In genomic region chr6:78746457-78746856, GRCh38 we compare ENCODE assay signal across 28 cellular contexts.
DNase-seq lines count a peak whose midpoint lies in the region; ATAC-seq and TF ChIP-seq lines count a peak whose summit lies in the region.
"Had no signal": no experiment of that assay in that cellular context is flagged by ENCODE, and none has a peak within 500 bp of the region (broad histone marks: within the 10 kb centered on the region; RNA-seq: fewer than 3 reads in every experiment).

No MANE protein-coding gene starts in this region.

- peaks cover 21% of the 10 kb centered on the region for H3K9me3 Mint-ChIP-seq in activated CD8-positive, alpha-beta T cell treated with anti-CD3 and anti-CD28 coated beads for 36 hours

- no peaks in the 10 kb centered on the region for H3K4me1 Mint-ChIP-seq in activated CD8-positive, alpha-beta T cell treated with anti-CD3 and anti-CD28 coated beads for 36 hours (ENCODE audit: low read depth)
- H3K4me1 Mint-ChIP-seq: activated CD4-positive, alpha-beta T cell treated with anti-CD3 and anti-CD28 coated beads, Interleukin-2, amount 10 ng/mL, durations not matched to agents 24 days and 14 days; activated CD8-positive, alpha-beta memory T cell treated with anti-CD3 and anti-CD28 coated beads, Interleukin-2, amount 10 ng/mL, durations not matched to agents 7 days and 5 days; CD14-positive monocyte; nephron progenitor cell had no signal

- intact Hi-C loops in activated CD8-positive, alpha-beta T cell treated with anti-CD3 and anti-CD28 coated beads for 36 hours (cut with micrococcal nuclease) = no loop called here
- intact Hi-C loops in heart left ventricle (cut with DNase I) = no loop called here

- H3K4me3 Mint-ChIP-seq in activated CD8-positive, alpha-beta T cell treated with anti-CD3 and anti-CD28 coated beads for 36 hours = no peak overlapping the region
- H3K4me3 Mint-ChIP-seq: activated CD4-positive, alpha-beta T cell treated with anti-CD3 and anti-CD28 coated beads, Interleukin-2, amount 10 ng/mL, durations not matched to agents 24 days and 14 days; activated CD8-positive, alpha-beta memory T cell treated with anti-CD3 and anti-CD28 coated beads, Interleukin-2, amount 10 ng/mL, durations not matched to agents 7 days and 5 days; activated naive CD4-positive, alpha-beta T cell treated with anti-CD3 and anti-CD28 coated beads for 36 hours; CD14-positive monocyte; nephron progenitor cell; T-helper 2 cell treated with Interferon-gamma antibody and Interleukin-4, amounts not matched to agents 5 μg/mL and 100 μg/mL, for 36 hours had no signal

- no peak for TF ChIP-seq POLR2A in heart left ventricle (IDR thresholded peaks at IDR 0.05)

- H3K27ac Mint-ChIP-seq in activated CD8-positive, alpha-beta T cell treated with anti-CD3 and anti-CD28 coated beads for 36 hours = no peak overlapping the region
- H3K27ac Mint-ChIP-seq: activated CD4-positive, alpha-beta T cell treated with anti-CD3 and anti-CD28 coated beads, Interleukin-2, amount 10 ng/mL, durations not matched to agents 24 days and 14 days; activated CD8-positive, alpha-beta memory T cell treated with anti-CD3 and anti-CD28 coated beads, Interleukin-2, amount 10 ng/mL, durations not matched to agents 7 days and 5 days; activated naive CD4-positive, alpha-beta T cell treated with anti-CD3 and anti-CD28 coated beads for 36 hours; CD14-positive monocyte; nephron progenitor cell; T-helper 2 cell treated with Interferon-gamma antibody and Interleukin-4, amounts not matched to agents 5 μg/mL and 100 μg/mL, for 36 hours had no signal

- peak overlapping the region; percentile 16; the same call in 1 of the 2 replicates for H3K27ac ChIP-seq in ACC112 (ENCODE audit: low read depth, low read length)
- H3K27ac ChIP-seq in heart left ventricle = no peak overlapping the region
- H3K27ac ChIP-seq in MM.1S (ENCODE audit: low read length) = no peak overlapping the region
- H3K27ac ChIP-seq: KMS-11, pancreas, right atrium auricular region, RWPE1, thoracic aorta, vagina, VCaP had no signal

- H3K9me2 ChIP-seq in MM.1S (replicated peaks; ENCODE audit: insufficient read depth, low read length) = no peaks in the 10 kb centered on the region

- H3K79me2 ChIP-seq in ACC112 (ENCODE audit: control insufficient read depth, insufficient read depth, low read length, unreplicated experiment) (no peaks in the 10 kb centered on the region), MM.1S (ENCODE audit: low read length) (no peaks in the 10 kb centered on the region)

- no peaks in the 10 kb centered on the region for H3K27me3 Mint-ChIP-seq in activated CD8-positive, alpha-beta T cell treated with anti-CD3 and anti-CD28 coated beads for 36 hours
- H3K27me3 Mint-ChIP-seq: activated CD4-positive, alpha-beta T cell treated with anti-CD3 and anti-CD28 coated beads, Interleukin-2, amount 10 ng/mL, durations not matched to agents 24 days and 14 days; activated CD8-positive, alpha-beta memory T cell treated with anti-CD3 and anti-CD28 coated beads, Interleukin-2, amount 10 ng/mL, durations not matched to agents 7 days and 5 days had no signal

- H2AFZ ChIP-seq in ACC112 (ENCODE audit: low read length, unreplicated experiment) (peak overlapping the region; percentile 81), MM.1S (ENCODE audit: low read length) (no peak overlapping the region)

- POLR2A ChIA-PET in activated CD8-positive, alpha-beta T cell treated with anti-CD3 and anti-CD28 coated beads for 36 hours (lab: Charles Lee) = no interaction called here

- CTCF ChIA-PET in activated CD8-positive, alpha-beta T cell treated with anti-CD3 and anti-CD28 coated beads for 36 hours (lab: Charles Lee) = no interaction called here

- DNase-seq in HFF-Myc (ENCODE audit: extremely low read depth, low read depth) = peak; percentile 35
- DNase-seq in amniotic stem cell (lab: John Stamatoyannopoulos, UW) = peak; percentile 17
- DNase-seq in fibroblast of the aortic adventitia (ENCODE audit: low read depth) = peak; percentile 86
- no peak for DNase-seq in activated CD8-positive, alpha-beta T cell treated with anti-CD3 and anti-CD28 coated beads for 36 hours
- no peak for DNase-seq in heart left ventricle
- DNase-seq in MM.1S = no peak
- DNase-seq in NCI-H1436 (lab: John Stamatoyannopoulos, UW) = no peak
- DNase-seq: activated CD4-positive, alpha-beta T cell treated with anti-CD3 and anti-CD28 coated beads, Interleukin-2, amount 10 ng/mL, durations not matched to agents 24 days and 14 days; activated CD8-positive, alpha-beta memory T cell treated with anti-CD3 and anti-CD28 coated beads, Interleukin-2, amount 10 ng/mL, durations not matched to agents 7 days and 5 days; activated naive CD4-positive, alpha-beta T cell treated with anti-CD3 and anti-CD28 coated beads for 36 hours; amygdala; cortex of kidney; hippocampal formation; left ventricle myocardium superior; NCI-H187; NCI-H526 treated with DMSO at 0.1 percent for 48 hours; nephron progenitor cell; pancreas; stimulated activated naive CD4-positive, alpha-beta T cell treated with Interleukin-2 at 50 U/mL for 16 hours had no signal

- H3K36me3 ChIP-seq in ACC112 (ENCODE audit: insufficient read depth, low read length) = no peaks in the 10 kb centered on the region
- no peaks in the 10 kb centered on the region for H3K36me3 ChIP-seq in heart left ventricle
- H3K36me3 ChIP-seq in MM.1S (replicated peaks; ENCODE audit: insufficient read depth, low read length) = no peaks in the 10 kb centered on the region
- H3K36me3 ChIP-seq: pancreas, right atrium auricular region, thoracic aorta, vagina had no signal

- H3K4me1 ChIP-seq in ACC112 (ENCODE audit: control insufficient read depth, insufficient read depth, low read length, unreplicated experiment) (no peaks in the 10 kb centered on the region), heart left ventricle (no peaks in the 10 kb centered on the region), MM.1S (ENCODE audit: low read length) (no peaks in the 10 kb centered on the region)
- H3K4me1 ChIP-seq: pancreas, right atrium auricular region, vagina had no signal

- TF ChIP-seq CTCF in HFF-Myc (IDR thresholded peaks at IDR 0.05; ENCODE audit: low read depth, low read length, missing control alignments) (no peak), fibroblast of the aortic adventitia (IDR thresholded peaks at IDR 0.05; ENCODE audit: insufficient read depth, low read length) (no peak), heart left ventricle (IDR thresholded peaks at IDR 0.05) (no peak), MM.1S (IDR thresholded peaks at IDR 0.05; ENCODE audit: low read length) (no peak)
- TF ChIP-seq CTCF in activated CD8-positive, alpha-beta T cell treated with anti-CD3 and anti-CD28 coated beads for 36 hours (IDR thresholded peaks at IDR 0.05) = no peak

- WGBS in heart left ventricle, 4 donors = 80 to 87% (median 84%) methylated on average over 2 of the region's 2 CpGs

- no peak overlapping the region for H3K9ac ChIP-seq in MM.1S (ENCODE audit: low read length)
- H3K9ac ChIP-seq: KMS-11 had no signal

- H3K27me3 ChIP-seq in ACC112 (ENCODE audit: insufficient read depth, low read length) (no peaks in the 10 kb centered on the region), heart left ventricle (no peaks in the 10 kb centered on the region), MM.1S (replicated peaks; ENCODE audit: insufficient read depth, low read length) (no peaks in the 10 kb centered on the region)
- H3K27me3 ChIP-seq: pancreas, right atrium auricular region, vagina had no signal

- ATAC-seq in activated CD8-positive, alpha-beta T cell treated with anti-CD3 and anti-CD28 coated beads for 36 hours = no peak
- no peak for ATAC-seq in heart left ventricle
- ATAC-seq: activated CD8-positive, alpha-beta memory T cell treated with anti-CD3 and anti-CD28 coated beads, Interleukin-2, amount 10 ng/mL, durations not matched to agents 7 days and 5 days; left ventricle myocardium superior; pancreas had no signal

- no peaks in the 10 kb centered on the region for H3F3A ChIP-seq in MM.1S (ENCODE audit: insufficient read depth, low read length)

- no peak overlapping the region for H3K4me2 ChIP-seq in MM.1S (ENCODE audit: low read depth, low read length)
- H3K4me2 ChIP-seq: KMS-11 had no signal

- peak overlapping the region; percentile 54; the same call in 1 of the 2 replicates for H3K4me3 ChIP-seq in ACC112 (ENCODE audit: low read depth, low read length)
- no peak overlapping the region for H3K4me3 ChIP-seq in HFF-Myc (replicated peaks; ENCODE audit: low read depth, low read length)
- H3K4me3 ChIP-seq in fibroblast of the aortic adventitia (ENCODE audit: low read depth, low read length) = no peak overlapping the region
- H3K4me3 ChIP-seq in heart left ventricle = no peak overlapping the region
- no peak overlapping the region for H3K4me3 ChIP-seq in MM.1S (ENCODE audit: low read length)
- H3K4me3 ChIP-seq: pancreas, right atrium auricular region, thoracic aorta, vagina had no signal

- H4K20me1 ChIP-seq in MM.1S (ENCODE audit: insufficient read depth, low read length) = no peaks in the 10 kb centered on the region

- H3K36me3 Mint-ChIP-seq in activated CD8-positive, alpha-beta T cell treated with anti-CD3 and anti-CD28 coated beads for 36 hours (ENCODE audit: low read depth) = no peaks in the 10 kb centered on the region
- H3K36me3 Mint-ChIP-seq: activated CD8-positive, alpha-beta memory T cell treated with anti-CD3 and anti-CD28 coated beads, Interleukin-2, amount 10 ng/mL, durations not matched to agents 7 days and 5 days; CD14-positive monocyte had no signal

- H3K9me3 ChIP-seq in heart left ventricle (peaks cover 0 to 61% (median 27%) of the 10 kb centered on the region in 12 donors), MM.1S (replicated peaks; ENCODE audit: insufficient read depth, low read length) (no peaks in the 10 kb centered on the region)
- H3K9me3 ChIP-seq: pancreas had no signal

Comparison
In these comparisons a context has a peak if more than half of its experiments do, and no peak if none do; other contexts are left out.
1. DNase-seq: peak in HFF-Myc (single experiment), amniotic stem cell (single experiment) and fibroblast of the aortic adventitia (single experiment); none in activated CD8-positive, alpha-beta T cell treated with anti-CD3 and anti-CD28 coated beads for 36 hours (single experiment), heart left ventricle (0 of 5), MM.1S (single experiment) and NCI-H1436 (single experiment).